ENCODE assay signal across 8 cellular contexts in the genomic region with DNA sequence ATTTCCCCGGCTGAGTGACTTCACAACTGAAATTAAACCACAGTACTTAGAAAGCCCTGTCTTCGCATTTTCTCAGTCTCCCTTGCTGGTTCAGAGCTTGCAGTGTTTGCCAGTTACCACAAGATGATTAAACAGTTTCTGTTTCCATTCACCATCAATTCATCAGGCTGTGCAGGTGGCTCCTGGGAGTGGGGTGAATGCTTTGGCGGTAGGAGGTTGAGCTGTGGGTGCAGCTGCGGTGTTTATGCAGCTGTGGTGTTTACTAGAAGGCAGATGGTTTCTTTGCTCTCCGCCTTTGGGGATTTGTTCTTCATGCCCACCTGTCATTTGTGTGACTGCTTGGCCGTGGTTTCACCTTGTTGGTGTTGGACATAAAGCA. TPM values are rescaled to one million over a fixed set of nuclear protein-coding genes. Genes with fewer than 3 reads are reported as not detected.
A peak's percentile ranks its signal among the peaks of the same experiment; 100 is the strongest.
DNase-seq lines count a peak whose midpoint lies in the region; ATAC-seq, FAIRE-seq and TF ChIP-seq lines count a peak whose summit lies in the region.

No MANE protein-coding gene starts in this region.

- 17% methylated on average over 6 of the region's 6 CpGs; no CpG with 5 or more reads in 1 of the 2 donors for WGBS in transverse colon (ENCODE audit: low coverage in 1 of 2), 2 donors
- WGBS in HepG2 (ENCODE audit: low lambda C conversion rate), result 12% methylated on average over 6 of the region's 6 CpGs

- H3K9me3 Mint-ChIP-seq in effector memory CD8-positive, alpha-beta T cell, result no peaks in the 10 kb centered on the region

- H3K36me3 ChIP-seq in transverse colon (no peaks in the 10 kb centered on the region), HepG2 (replicated peaks in 1 of 2; ENCODE audit: control insufficient read depth in 1 of 2, insufficient read depth in 2 of 2, low read length in 2 of 2) (no peaks in the 10 kb centered on the region)

- no peak overlapping the region for H3K27ac ChIP-seq in transverse colon
- no peak overlapping the region for H3K27ac ChIP-seq in HepG2 (ENCODE audit: extremely low read length, insufficient read depth, low read length)

- TF ChIP-seq RAD21 in HepG2 (CRISPR knock-in tag; IDR thresholded peaks at IDR 0.05), result no peak

- peaks cover 18% of the 10 kb centered on the region for H3K27me3 ChIP-seq in transverse colon
- peaks cover 6 to 58% of the 10 kb centered on the region in 2 experiments for H3K27me3 ChIP-seq in HepG2 (ENCODE audit: control insufficient read depth in 1 of 2, insufficient read depth in 2 of 2, low read length in 2 of 2)

- no peaks in the 10 kb centered on the region for H3K36me3 Mint-ChIP-seq in effector memory CD8-positive, alpha-beta T cell (ENCODE audit: insufficient read depth)

- BruUV-seq in HepG2 (replicated peaks; lab: Mats Ljungman, UMichigan), result no TSS peak

- no peak overlapping the region for H3K4me2 ChIP-seq in HepG2 (ENCODE audit: low read depth, low read length)

- in situ Hi-C loops in Caki2 (cut with HindIII; ENCODE audit: low pct_unique_long_range_greater_than_20kb, low sequenced_read_pairs), result no loop called here
- in situ Hi-C loops in transverse colon (cut with MboI; ENCODE audit: low pct_ligation_motif_present in 1 of 4, low pct_unique_long_range_greater_than_20kb in 1 of 4, low sequenced_read_pairs in 3 of 4), result no loop called here
- in situ Hi-C loops in HepG2 (cut with HindIII; ENCODE audit: extremely low pct_ligation_motif_present, low pct_unique_long_range_greater_than_20kb), result no loop called here

- H3K4me3 Mint-ChIP-seq in effector memory CD8-positive, alpha-beta T cell, result peak overlapping the region; percentile 45 to 65

- no peak overlapping the region for H3K9ac ChIP-seq in HepG2 (ENCODE audit: insufficient read depth, low read depth, low read length)

- TF ChIP-seq CTCF in transverse colon (IDR thresholded peaks at IDR 0.05), result no peak
- TF ChIP-seq CTCF in HepG2 (CRISPR knock-in tag; IDR thresholded peaks at IDR 0.05), result no peak

- no peaks in the 10 kb centered on the region for H3K4me1 ChIP-seq in transverse colon
- no peaks in the 10 kb centered on the region for H3K4me1 ChIP-seq in HepG2 (ENCODE audit: insufficient read depth, low read length)

- TF ChIP-seq EP300 in transverse colon (IDR thresholded peaks at IDR 0.05; ENCODE audit: low read depth), result no peak
- no peak for TF ChIP-seq EP300 in HepG2 (IDR thresholded peaks at IDR 0.05; ENCODE audit: low read depth in 2 of 2, low read length in 2 of 2)
- TF ChIP-seq EP300 in HepG2 (CRISPR knock-in tag; IDR thresholded peaks at IDR 0.05; ENCODE audit: borderline replicate concordance), result no peak

- POLR2A ChIA-PET in HepG2 (lab: Yijun Ruan, JAX), result no interaction called here

- H3K27ac Mint-ChIP-seq in effector memory CD8-positive, alpha-beta T cell, result peak overlapping the region; percentile 64 to 81

- H3K4me3 ChIP-seq in transverse colon, result no peak overlapping the region
- H3K4me3 ChIP-seq in HepG2 (replicated peaks in 1 of 3; ENCODE audit: insufficient read depth in 1 of 3, low read depth in 2 of 3, low read length in 3 of 3), result no peak overlapping the region

- H4K20me1 ChIP-seq in HepG2 (ENCODE audit: insufficient read depth, low read length), result no peaks in the 10 kb centered on the region

- FAIRE-seq in HepG2 (lab: Jason Lieb, UNC), result no peak

- H3K4me1 Mint-ChIP-seq in effector memory CD8-positive, alpha-beta T cell (ENCODE audit: low read depth in 2 of 2), result peaks cover 14% of the 10 kb centered on the region in 2 donors

- TF ChIP-seq POLR2A in transverse colon (IDR thresholded peaks at IDR 0.05), result no peak
- TF ChIP-seq POLR2A in HepG2 (IDR thresholded peaks at IDR 0.05; ENCODE audit: insufficient read depth in 1 of 2, low read depth in 2 of 2, low read length in 2 of 2), result no peak

- H2AFZ ChIP-seq in HepG2 (ENCODE audit: low read length), result no peak overlapping the region

- DNase-seq in Caki2 (ENCODE audit: low read depth) (peak; percentile 8), T follicular helper cell (ENCODE audit: low read depth) (peak; percentile 5), transverse colon (peak; percentile 60), HepG2 (ENCODE audit: low spot score) (no peak), SKM-1 (lab: John Stamatoyannopoulos, UW; ENCODE audit: unreplicated experiment) (no peak)
- DNase-seq in effector memory CD8-positive, alpha-beta T cell, result peak; percentile 40 to 42 (median 41)

- intact Hi-C loops in transverse colon (cut with DNase I; ENCODE audit: low total_unique reads), result no loop called here
- intact Hi-C loops in HepG2 (cut with micrococcal nuclease; ENCODE audit: unreplicated experiment), result no loop called here

- ATAC-seq in GM21360 (IDR thresholded peaks at IDR 0.05; ENCODE audit: unreplicated experiment) (peak; percentile 92), HG03575 (IDR thresholded peaks at IDR 0.05; ENCODE audit: extremely low read depth, insufficient number of reproducible peaks, low FRiP score, unreplicated experiment) (peak; percentile 95), HepG2 (no peak)
- peak; percentile 95 for ATAC-seq in effector memory CD8-positive, alpha-beta T cell (replicated peaks)

- peaks cover 7 to 21% of the 10 kb centered on the region in 2 donors for H3K27me3 Mint-ChIP-seq in effector memory CD8-positive, alpha-beta T cell

- no peaks in the 10 kb centered on the region for H3K79me2 ChIP-seq in HepG2 (ENCODE audit: insufficient read depth, low read length)

- CTCF ChIA-PET in HepG2 (lab: Yijun Ruan, JAX; ENCODE audit: low intra/inter-chr PET ratio, low total read pairs), result no interaction called here

- H3K9me3 ChIP-seq in transverse colon (no peaks in the 10 kb centered on the region), HepG2 (ENCODE audit: low read length) (no peaks in the 10 kb centered on the region)

TF ChIP-seq in HepG2, 621 proteins besides CTCF, POLR2A, EP300 and RAD21 (continues in another document):
- TF ChIP-seq ZFYVE20 (CRISPR knock-in tag; IDR thresholded peaks at IDR 0.05; ENCODE audit: borderline replicate concordance, low read depth) (no peak), MED1 (CRISPR knock-in tag; IDR thresholded peaks at IDR 0.05) (no peak), NBN (conservative IDR thresholded peaks at IDR 0.05) (no peak), ZNF280B (CRISPR knock-in tag; IDR thresholded peaks at IDR 0.05; ENCODE audit: borderline replicate concordance) (no peak), RFXANK (CRISPR knock-in tag; IDR thresholded peaks at IDR 0.05) (no peak), ZNF782 (CRISPR knock-in tag; IDR thresholded peaks at IDR 0.05; ENCODE audit: borderline replicate concordance) (no peak), ZNF136 (CRISPR knock-in tag; IDR thresholded peaks at IDR 0.05; ENCODE audit: low read depth) (no peak)
- TF ChIP-seq, protein P1, sequence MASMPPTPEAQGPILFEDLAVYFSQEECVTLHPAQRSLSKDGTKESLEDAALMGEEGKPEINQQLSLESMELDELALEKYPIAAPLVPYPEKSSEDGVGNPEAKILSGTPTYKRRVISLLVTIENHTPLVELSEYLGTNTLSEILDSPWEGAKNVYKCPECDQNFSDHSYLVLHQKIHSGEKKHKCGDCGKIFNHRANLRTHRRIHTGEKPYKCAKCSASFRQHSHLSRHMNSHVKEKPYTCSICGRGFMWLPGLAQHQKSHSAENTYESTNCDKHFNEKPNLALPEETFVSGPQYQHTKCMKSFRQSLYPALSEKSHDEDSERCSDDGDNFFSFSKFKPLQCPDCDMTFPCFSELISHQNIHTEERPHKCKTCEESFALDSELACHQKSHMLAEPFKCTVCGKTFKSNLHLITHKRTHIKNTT (CRISPR knock-in tag; IDR thresholded peaks at IDR 0.05), result no peak

RNA-seq across cellular contexts. Expression of gene ACOXL, which starts 16.1 kb away (rescaled TPM):
- 0.06 TPM in 1 of 2 replicates, not detected in the other for total RNA-seq in Caki2 (2014; rRNA removed; shearing (Covaris generic); ENCODE audit: low replicate concordance)
- 1 to 10 TPM in 2 of 4 donors, under 1 TPM in 1, not detected in 1; 0.55 to 5.2 (median 1.1) TPM for total RNA-seq in transverse colon
- total RNA-seq in HepG2 (2016; rRNA removed; fragmentation: Illumina TruSeq; extraction: Trizol), result not detected in 2 replicates
- total RNA-seq in HepG2 (2016; cell fraction: cytosol; rRNA removed; fragmentation: Illumina TruSeq; extraction: Trizol; ENCODE audit: low read depth), result not detected in 2 replicates
- total RNA-seq in HepG2 (2016; cell fraction: insoluble cytoplasmic fraction; rRNA removed; fragmentation: Illumina TruSeq; extraction: Trizol), result not detected in 2 replicates
- total RNA-seq in HepG2 (2016; cell fraction: membrane; rRNA removed; fragmentation: Illumina TruSeq; extraction: Trizol), result not detected in 2 replicates
- total RNA-seq in HepG2 (2016; cell fraction: nucleus; rRNA removed; fragmentation: Illumina TruSeq; extraction: Trizol), result not detected in 2 replicates
- polyA plus RNA-seq in HepG2 (2011; rRNA removed), result not detected in 2 replicates
- polyA plus RNA-seq in HepG2 (2011; cell fraction: cytosol; rRNA removed), result not detected in 2 replicates
- polyA plus RNA-seq in HepG2 (2011; cell fraction: nucleus; rRNA removed), result not detected in 2 replicates
- 0.11 TPM in 1 of 2 replicates, not detected in the other for polyA plus RNA-seq in HepG2 (2012)
- not detected in 2 replicates for polyA plus RNA-seq in HepG2 (2016; cell fraction: cytosol; fragmentation: Illumina TruSeq; extraction: Trizol; ENCODE audit: low read depth)
- not detected in 2 replicates for polyA plus RNA-seq in HepG2 (2016; cell fraction: insoluble cytoplasmic fraction; fragmentation: Illumina TruSeq; extraction: Trizol; ENCODE audit: low read depth)
- not detected in 2 replicates for polyA plus RNA-seq in HepG2 (2016; cell fraction: membrane; fragmentation: Illumina TruSeq; extraction: Trizol; ENCODE audit: low read depth)
- not detected in 2 replicates for polyA plus RNA-seq in HepG2 (2016; cell fraction: nucleus; fragmentation: Illumina TruSeq; extraction: Trizol; ENCODE audit: insufficient read depth, low read depth)
- polyA minus RNA-seq in HepG2 (2011; rRNA and poly(A)+ RNA removed; ENCODE audit: low replicate concordance), result not detected in 2 replicates
- polyA minus RNA-seq in HepG2 (2011; cell fraction: cytosol; rRNA and poly(A)+ RNA removed), result not detected in 2 replicates
- polyA minus RNA-seq in HepG2 (2011; cell fraction: nucleus; rRNA and poly(A)+ RNA removed), result not detected in 2 replicates

Comparison
In these comparisons a context has a peak if more than half of its experiments do, and no peak if none do; other contexts are left out.
1. DNase-seq: peak in Caki2 (single experiment), T follicular helper cell (single experiment), effector memory CD8-positive, alpha-beta T cell (3 of 3) and transverse colon (single experiment); none in HepG2 (single experiment) and SKM-1 (single experiment).